22 cellular contexts compared by ENCODE assay signal in genomic region chr13:110855363-110855762, GRCh38.
"Had no signal": no experiment of that assay in that cellular context is flagged by ENCODE, and none has a peak within 500 bp of the region (broad histone marks: within the 10 kb centered on the region; RNA-seq: fewer than 3 reads in every experiment).

No MANE protein-coding gene starts in this region.

- DNase-seq: activated CD4-positive, alpha-beta memory T cell treated with anti-CD3 and anti-CD28 coated beads for 36 hours; activated CD4-positive, alpha-beta T cell treated with anti-CD3 and anti-CD28 coated beads, Interleukin-2, amount 10 ng/mL, durations not matched to agents 7 days and 5 days; activated CD4-positive, CD25-positive, alpha-beta regulatory T cell; activated gamma-delta T cell; activated naive CD4-positive, alpha-beta T cell treated with anti-CD3 and anti-CD28 coated beads for 36 hours; activated T-cell treated with anti-CD3 and anti-CD28 coated beads for 4 hours; activated T-cell treated with anti-CD3 and anti-CD28 coated beads, Interleukin-2, amount 50 U/mL, for 48 hours; amygdala; NCI-H1092; NCI-H1417; NCI-H1930; NCI-H2107; NCI-H2171 treated with DMSO at 0.1 percent for 48 hours; NCI-H226; NCI-H526; NCI-H774; SIG-M5; T-cell; T-helper 2 cell; T1000 had no signal

- ATAC-seq: activated T-helper 17 cell treated with anti-CD3 and anti-CD28 coated beads, Interleukin-2, amount 50 U/mL, for 72 hours; T-cell had no signal

- H3K27ac ChIP-seq: VCaP had no signal
